1 cellular context compared by ENCODE assay signal in the genomic region with DNA sequence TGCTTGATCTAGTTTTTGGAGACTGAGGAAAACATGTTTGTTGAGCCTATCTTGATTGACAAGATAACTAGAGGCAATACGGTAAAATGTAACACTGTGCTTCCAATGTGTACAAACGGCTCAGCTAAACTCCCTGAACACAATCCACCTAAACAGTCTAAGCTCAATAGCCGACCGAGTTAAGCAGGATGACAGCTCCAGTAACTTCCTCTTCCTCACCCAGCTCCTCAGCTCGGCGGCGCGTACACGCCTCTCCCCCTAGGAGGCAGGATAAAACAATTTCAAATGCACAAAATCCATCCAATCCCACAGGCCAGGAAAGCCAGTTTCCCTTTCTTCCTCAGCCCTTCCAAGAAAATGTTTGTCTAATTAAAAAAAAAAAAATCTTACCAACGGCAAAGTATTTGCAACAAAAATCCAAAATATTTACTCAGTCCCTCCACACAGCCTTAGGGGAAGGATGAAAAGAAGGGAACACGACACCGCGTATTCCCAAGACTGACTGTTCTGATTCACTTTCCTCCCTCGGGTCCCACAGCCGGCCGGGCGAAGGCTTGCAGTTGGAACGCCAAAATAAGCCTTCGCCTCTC.
TF ChIP-seq lines count a peak whose summit lies in the region.

No MANE protein-coding gene starts in this region.

TF ChIP-seq in HepG2, 621 proteins besides CTCF, POLR2A, EP300 and RAD21 (continued from another document and continues in another):
- TF ChIP-seq, protein P1, sequence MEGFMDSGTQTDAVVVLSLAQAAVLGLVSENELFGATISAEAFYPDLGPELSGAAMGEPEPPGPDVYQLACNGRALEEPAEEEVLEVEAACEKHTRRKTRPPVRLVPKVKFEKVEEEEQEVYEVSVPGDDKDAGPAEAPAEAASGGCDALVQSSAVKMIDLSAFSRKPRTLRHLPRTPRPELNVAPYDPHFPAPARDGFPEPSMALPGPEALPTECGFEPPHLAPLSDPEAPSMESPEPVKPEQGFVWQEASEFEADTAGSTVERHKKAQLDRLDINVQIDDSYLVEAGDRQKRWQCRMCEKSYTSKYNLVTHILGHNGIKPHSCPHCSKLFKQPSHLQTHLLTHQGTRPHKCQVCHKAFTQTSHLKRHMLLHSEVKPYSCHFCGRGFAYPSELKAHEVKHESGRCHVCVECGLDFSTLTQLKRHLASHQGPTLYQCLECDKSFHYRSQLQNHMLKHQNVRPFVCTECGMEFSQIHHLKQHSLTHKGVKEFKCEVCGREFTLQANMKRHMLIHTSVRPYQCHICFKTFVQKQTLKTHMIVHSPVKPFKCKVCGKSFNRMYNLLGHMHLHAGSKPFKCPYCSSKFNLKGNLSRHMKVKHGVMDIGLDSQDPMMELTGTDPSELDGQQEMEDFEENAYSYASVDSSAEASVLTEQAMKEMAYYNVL (CRISPR knock-in tag; IDR thresholded peaks at IDR 0.05; ENCODE audit: borderline replicate concordance), result 0 out of 2 replicates have a peak, but pooled peaks have one; percentile 11
- TF ChIP-seq KLF6 (CRISPR knock-in tag; IDR thresholded peaks at IDR 0.05), result no peak
- TF ChIP-seq HDAC1 (CRISPR knock-in tag; IDR thresholded peaks at IDR 0.05), result peak; percentile 40; the same call in 1 of the 2 replicates
- TF ChIP-seq MEIS1 (CRISPR knock-in tag; IDR thresholded peaks at IDR 0.05; ENCODE audit: borderline replicate concordance), result peak; percentile 51; the same call in 1 of the 2 replicates
- TF ChIP-seq ZNF564 (CRISPR knock-in tag; IDR thresholded peaks at IDR 0.05), result peak; percentile 52; the same call in 1 of the 2 replicates
- TF ChIP-seq PRMT3 (CRISPR knock-in tag; IDR thresholded peaks at IDR 0.05; ENCODE audit: borderline replicate concordance, low read depth), result no peak; the same call in 1 of the 2 replicates
- TF ChIP-seq FOXP1 (IDR thresholded peaks at IDR 0.05), result no peak
- TF ChIP-seq FOXP1 (CRISPR knock-in tag; IDR thresholded peaks at IDR 0.05), result peak; percentile 16; the same call in 1 of the 2 replicates
- 0 out of 2 replicates have a peak, but pooled peaks have one; percentile 21 for TF ChIP-seq SALL2 (CRISPR knock-in tag; IDR thresholded peaks at IDR 0.05)
- no peak for TF ChIP-seq ZFAT (CRISPR knock-in tag; conservative IDR thresholded peaks at IDR 0.05)
- 0 out of 2 replicates have a peak, but pooled peaks have one; percentile 6 for TF ChIP-seq SOX5 (CRISPR knock-in tag; IDR thresholded peaks at IDR 0.05; ENCODE audit: borderline replicate concordance)
- TF ChIP-seq, protein P2, sequence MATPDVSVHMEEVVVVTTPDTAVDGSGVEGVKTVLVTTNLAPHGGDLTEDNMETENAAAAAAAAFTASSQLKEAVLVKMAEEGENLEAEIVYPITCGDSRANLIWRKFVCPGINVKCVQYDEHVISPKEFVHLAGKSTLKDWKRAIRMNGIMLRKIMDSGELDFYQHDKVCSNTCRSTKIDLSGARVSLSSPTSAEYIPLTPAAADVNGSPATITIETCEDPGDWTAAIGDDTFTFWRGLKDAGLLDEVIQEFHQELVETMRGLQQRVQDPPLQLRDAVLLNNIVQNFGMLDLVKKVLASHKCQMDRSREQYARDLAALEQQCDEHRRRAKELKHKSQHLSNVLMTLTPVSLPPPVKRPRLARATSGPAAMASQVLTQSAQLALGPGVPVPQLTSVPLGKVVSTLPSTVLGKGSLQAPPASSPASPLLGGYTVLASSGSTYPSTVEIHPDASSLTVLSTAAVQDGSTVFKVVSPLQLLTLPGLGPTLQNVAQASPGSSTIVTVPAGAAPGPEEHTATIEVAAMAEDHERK (CRISPR knock-in tag; IDR thresholded peaks at IDR 0.05; ENCODE audit: low read depth), result no peak
- peak; percentile 99 for TF ChIP-seq GZF1 (CRISPR knock-in tag; IDR thresholded peaks at IDR 0.05)
- TF ChIP-seq SALL1 (CRISPR knock-in tag; IDR thresholded peaks at IDR 0.05), result peak; percentile 28; the same call in 1 of the 2 replicates
- no peak for TF ChIP-seq NONO (IDR thresholded peaks at IDR 0.05)
- peak; percentile 57 for TF ChIP-seq NONO (CRISPR knock-in tag; conservative IDR thresholded peaks at IDR 0.05)
- no peak for TF ChIP-seq ZBTB38 (CRISPR knock-in tag; IDR thresholded peaks at IDR 0.05)
- peak; percentile 42; the same call in 1 of the 2 replicates for TF ChIP-seq MEIS2 (CRISPR knock-in tag; IDR thresholded peaks at IDR 0.05)
- TF ChIP-seq, protein P3, sequence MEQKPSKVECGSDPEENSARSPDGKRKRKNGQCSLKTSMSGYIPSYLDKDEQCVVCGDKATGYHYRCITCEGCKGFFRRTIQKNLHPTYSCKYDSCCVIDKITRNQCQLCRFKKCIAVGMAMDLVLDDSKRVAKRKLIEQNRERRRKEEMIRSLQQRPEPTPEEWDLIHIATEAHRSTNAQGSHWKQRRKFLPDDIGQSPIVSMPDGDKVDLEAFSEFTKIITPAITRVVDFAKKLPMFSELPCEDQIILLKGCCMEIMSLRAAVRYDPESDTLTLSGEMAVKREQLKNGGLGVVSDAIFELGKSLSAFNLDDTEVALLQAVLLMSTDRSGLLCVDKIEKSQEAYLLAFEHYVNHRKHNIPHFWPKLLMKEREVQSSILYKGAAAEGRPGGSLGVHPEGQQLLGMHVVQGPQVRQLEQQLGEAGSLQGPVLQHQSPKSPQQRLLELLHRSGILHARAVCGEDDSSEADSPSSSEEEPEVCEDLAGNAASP (CRISPR knock-in tag; IDR thresholded peaks at IDR 0.05; ENCODE audit: borderline replicate concordance), result 0 out of 2 replicates have a peak, but pooled peaks have one; percentile 6
- peak; percentile 10; the same call in 1 of the 2 replicates for TF ChIP-seq ELF1 (CRISPR knock-in tag; IDR thresholded peaks at IDR 0.05)
- no peak for TF ChIP-seq FOXA1 (IDR thresholded peaks at IDR 0.05)
- peak; percentile 79 for TF ChIP-seq FOXA1 (CRISPR knock-in tag; IDR thresholded peaks at IDR 0.05)
- TF ChIP-seq PITX1 (CRISPR knock-in tag; IDR thresholded peaks at IDR 0.05), result peak; percentile 36; the same call in 1 of the 2 replicates
- TF ChIP-seq, protein P4, sequence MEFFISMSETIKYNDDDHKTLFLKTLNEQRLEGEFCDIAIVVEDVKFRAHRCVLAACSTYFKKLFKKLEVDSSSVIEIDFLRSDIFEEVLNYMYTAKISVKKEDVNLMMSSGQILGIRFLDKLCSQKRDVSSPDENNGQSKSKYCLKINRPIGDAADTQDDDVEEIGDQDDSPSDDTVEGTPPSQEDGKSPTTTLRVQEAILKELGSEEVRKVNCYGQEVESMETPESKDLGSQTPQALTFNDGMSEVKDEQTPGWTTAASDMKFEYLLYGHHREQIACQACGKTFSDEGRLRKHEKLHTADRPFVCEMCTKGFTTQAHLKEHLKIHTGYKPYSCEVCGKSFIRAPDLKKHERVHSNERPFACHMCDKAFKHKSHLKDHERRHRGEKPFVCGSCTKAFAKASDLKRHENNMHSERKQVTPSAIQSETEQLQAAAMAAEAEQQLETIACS (CRISPR knock-in tag; IDR thresholded peaks at IDR 0.05), result no peak
- TF ChIP-seq ZFX (CRISPR knock-in tag; IDR thresholded peaks at IDR 0.05; ENCODE audit: low read depth), result peak; percentile 32
- TF ChIP-seq TAF1 (CRISPR knock-in tag; IDR thresholded peaks at IDR 0.05), result peak; percentile 50; the same call in 1 of the 2 replicates
- TF ChIP-seq PCBP2 (optimal IDR thresholded peaks at IDR 0.05; ENCODE audit: low read depth, low read length, poor library complexity, severe bottlenecking), result no peak
- TF ChIP-seq MTF2 (CRISPR knock-in tag; IDR thresholded peaks at IDR 0.05; ENCODE audit: borderline replicate concordance), result 0 out of 2 replicates have a peak, but pooled peaks have one; percentile 38
- TF ChIP-seq POLR2G (IDR thresholded peaks at IDR 0.05; ENCODE audit: low read depth, low read length), result 0 out of 2 replicates have a peak, but pooled peaks have one; percentile 41
- TF ChIP-seq REXO4 (CRISPR knock-in tag; IDR thresholded peaks at IDR 0.05; ENCODE audit: borderline replicate concordance), result no peak
- TF ChIP-seq SETDB1 (CRISPR knock-in tag; IDR thresholded peaks at IDR 0.05; ENCODE audit: borderline replicate concordance), result no peak
- peak; percentile 65 for TF ChIP-seq FOXA3 (CRISPR knock-in tag; IDR thresholded peaks at IDR 0.05)
- no peak; the same call in 1 of the 2 replicates for TF ChIP-seq TGIF2 (CRISPR knock-in tag; IDR thresholded peaks at IDR 0.05)
- no peak for TF ChIP-seq SP1 (IDR thresholded peaks at IDR 0.05)
- TF ChIP-seq SP1 (CRISPR knock-in tag; IDR thresholded peaks at IDR 0.05), result no peak
- TF ChIP-seq, protein P5, sequence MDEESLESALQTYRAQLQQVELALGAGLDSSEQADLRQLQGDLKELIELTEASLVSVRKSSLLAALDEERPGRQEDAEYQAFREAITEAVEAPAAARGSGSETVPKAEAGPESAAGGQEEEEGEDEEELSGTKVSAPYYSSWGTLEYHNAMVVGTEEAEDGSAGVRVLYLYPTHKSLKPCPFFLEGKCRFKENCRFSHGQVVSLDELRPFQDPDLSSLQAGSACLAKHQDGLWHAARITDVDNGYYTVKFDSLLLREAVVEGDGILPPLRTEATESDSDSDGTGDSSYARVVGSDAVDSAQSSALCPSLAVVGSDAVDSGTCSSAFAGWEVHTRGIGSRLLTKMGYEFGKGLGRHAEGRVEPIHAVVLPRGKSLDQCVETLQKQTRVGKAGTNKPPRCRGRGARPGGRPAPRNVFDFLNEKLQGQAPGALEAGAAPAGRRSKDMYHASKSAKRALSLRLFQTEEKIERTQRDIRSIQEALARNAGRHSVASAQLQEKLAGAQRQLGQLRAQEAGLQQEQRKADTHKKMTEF (CRISPR knock-in tag; IDR thresholded peaks at IDR 0.05), result peak; percentile 12; the same call in 1 of the 2 replicates
- TF ChIP-seq SNAPC2 (CRISPR knock-in tag; IDR thresholded peaks at IDR 0.05), result no peak
- TF ChIP-seq, protein P6, sequence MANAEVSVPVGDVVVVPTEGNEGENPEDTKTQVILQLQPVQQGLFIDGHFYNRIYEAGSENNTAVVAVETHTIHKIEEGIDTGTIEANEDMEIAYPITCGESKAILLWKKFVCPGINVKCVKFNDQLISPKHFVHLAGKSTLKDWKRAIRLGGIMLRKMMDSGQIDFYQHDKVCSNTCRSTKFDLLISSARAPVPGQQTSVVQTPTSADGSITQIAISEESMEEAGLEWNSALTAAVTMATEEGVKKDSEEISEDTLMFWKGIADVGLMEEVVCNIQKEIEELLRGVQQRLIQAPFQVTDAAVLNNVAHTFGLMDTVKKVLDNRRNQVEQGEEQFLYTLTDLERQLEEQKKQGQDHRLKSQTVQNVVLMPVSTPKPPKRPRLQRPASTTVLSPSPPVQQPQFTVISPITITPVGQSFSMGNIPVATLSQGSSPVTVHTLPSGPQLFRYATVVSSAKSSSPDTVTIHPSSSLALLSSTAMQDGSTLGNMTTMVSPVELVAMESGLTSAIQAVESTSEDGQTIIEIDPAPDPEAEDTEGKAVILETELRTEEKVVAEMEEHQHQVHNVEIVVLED (CRISPR knock-in tag; IDR thresholded peaks at IDR 0.05; ENCODE audit: borderline replicate concordance), result peak; percentile 51
- no peak for TF ChIP-seq ZNF546 (CRISPR knock-in tag; conservative IDR thresholded peaks at IDR 0.05)
- no peak; the same call in 1 of the 2 replicates for TF ChIP-seq MIXL1 (CRISPR knock-in tag; IDR thresholded peaks at IDR 0.05)
- TF ChIP-seq ZNF510 (CRISPR knock-in tag; IDR thresholded peaks at IDR 0.05; ENCODE audit: low read depth), result no peak
- TF ChIP-seq, protein P7, sequence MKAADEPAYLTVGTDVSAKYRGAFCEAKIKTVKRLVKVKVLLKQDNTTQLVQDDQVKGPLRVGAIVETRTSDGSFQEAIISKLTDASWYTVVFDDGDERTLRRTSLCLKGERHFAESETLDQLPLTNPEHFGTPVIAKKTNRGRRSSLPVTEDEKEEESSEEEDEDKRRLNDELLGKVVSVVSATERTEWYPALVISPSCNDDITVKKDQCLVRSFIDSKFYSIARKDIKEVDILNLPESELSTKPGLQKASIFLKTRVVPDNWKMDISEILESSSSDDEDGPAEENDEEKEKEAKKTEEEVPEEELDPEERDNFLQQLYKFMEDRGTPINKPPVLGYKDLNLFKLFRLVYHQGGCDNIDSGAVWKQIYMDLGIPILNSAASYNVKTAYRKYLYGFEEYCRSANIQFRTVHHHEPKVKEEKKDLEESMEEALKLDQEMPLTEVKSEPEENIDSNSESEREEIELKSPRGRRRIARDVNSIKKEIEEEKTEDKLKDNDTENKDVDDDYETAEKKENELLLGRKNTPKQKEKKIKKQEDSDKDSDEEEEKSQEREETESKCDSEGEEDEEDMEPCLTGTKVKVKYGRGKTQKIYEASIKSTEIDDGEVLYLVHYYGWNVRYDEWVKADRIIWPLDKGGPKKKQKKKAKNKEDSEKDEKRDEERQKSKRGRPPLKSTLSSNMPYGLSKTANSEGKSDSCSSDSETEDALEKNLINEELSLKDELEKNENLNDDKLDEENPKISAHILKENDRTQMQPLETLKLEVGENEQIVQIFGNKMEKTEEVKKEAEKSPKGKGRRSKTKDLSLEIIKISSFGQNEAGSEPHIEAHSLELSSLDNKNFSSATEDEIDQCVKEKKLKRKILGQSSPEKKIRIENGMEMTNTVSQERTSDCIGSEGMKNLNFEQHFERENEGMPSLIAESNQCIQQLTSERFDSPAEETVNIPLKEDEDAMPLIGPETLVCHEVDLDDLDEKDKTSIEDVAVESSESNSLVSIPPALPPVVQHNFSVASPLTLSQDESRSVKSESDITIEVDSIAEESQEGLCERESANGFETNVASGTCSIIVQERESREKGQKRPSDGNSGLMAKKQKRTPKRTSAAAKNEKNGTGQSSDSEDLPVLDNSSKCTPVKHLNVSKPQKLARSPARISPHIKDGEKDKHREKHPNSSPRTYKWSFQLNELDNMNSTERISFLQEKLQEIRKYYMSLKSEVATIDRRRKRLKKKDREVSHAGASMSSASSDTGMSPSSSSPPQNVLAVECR (CRISPR knock-in tag; IDR thresholded peaks at IDR 0.05; ENCODE audit: borderline replicate concordance), result peak; percentile 69
- no peak for TF ChIP-seq ZSCAN31 (CRISPR knock-in tag; IDR thresholded peaks at IDR 0.05; ENCODE audit: low read depth)
- no peak for TF ChIP-seq ZNF251 (CRISPR knock-in tag; IDR thresholded peaks at IDR 0.05)
- no peak for TF ChIP-seq ZNF337 (CRISPR knock-in tag; IDR thresholded peaks at IDR 0.05; ENCODE audit: borderline replicate concordance, low read depth)
- no peak for TF ChIP-seq ZNF749 (CRISPR knock-in tag; IDR thresholded peaks at IDR 0.05; ENCODE audit: borderline replicate concordance)
- peak; percentile 61 for TF ChIP-seq KMT2A (CRISPR knock-in tag; IDR thresholded peaks at IDR 0.05)
- TF ChIP-seq, protein P8, sequence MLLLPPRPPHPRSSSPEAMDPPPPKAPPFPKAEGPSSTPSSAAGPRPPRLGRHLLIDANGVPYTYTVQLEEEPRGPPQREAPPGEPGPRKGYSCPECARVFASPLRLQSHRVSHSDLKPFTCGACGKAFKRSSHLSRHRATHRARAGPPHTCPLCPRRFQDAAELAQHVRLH (CRISPR knock-in tag; IDR thresholded peaks at IDR 0.05; ENCODE audit: borderline replicate concordance, low read depth), result 0 out of 2 replicates have a peak, but pooled peaks have one; percentile 58
- peak; percentile 13; the same call in 1 of the 2 replicates for TF ChIP-seq BCL6 (CRISPR knock-in tag; IDR thresholded peaks at IDR 0.05)
- TF ChIP-seq NCOA2 (CRISPR knock-in tag; IDR thresholded peaks at IDR 0.05), result no peak
- no peak for TF ChIP-seq ZNF496 (CRISPR knock-in tag; IDR thresholded peaks at IDR 0.05; ENCODE audit: insufficient replicate concordance)
